26 cellular contexts compared by ENCODE assay signal in genomic region chr19:39057615-39058014, GRCh38. TPM values are rescaled to one million over a fixed set of nuclear protein-coding genes. Genes with fewer than 3 reads are reported as not detected.
A peak's percentile ranks its signal among the peaks of the same experiment; 100 is the strongest.
DNase-seq lines count a peak whose midpoint lies in the region; TF ChIP-seq lines count a peak whose summit lies in the region.
"Had no signal": no experiment of that assay in that cellular context is flagged by ENCODE, and none has a peak within 500 bp of the region (broad histone marks: within the 10 kb centered on the region; RNA-seq: fewer than 3 reads in every experiment).

No MANE protein-coding gene starts in this region.

- no peaks in the 10 kb centered on the region for H3K36me3 Mint-ChIP-seq in activated CD4-positive, alpha-beta memory T cell treated with anti-CD3 and anti-CD28 coated beads for 36 hours
- no peaks in the 10 kb centered on the region for H3K36me3 Mint-ChIP-seq in MCF 10A (ENCODE audit: insufficient read depth, unreplicated experiment)
- no peaks in the 10 kb centered on the region for H3K36me3 Mint-ChIP-seq in activated T-helper 1 cell treated with anti-CD3 and anti-CD28 coated beads, Interleukin-12 subunit alpha, Interleukin-12 subunit beta, Interleukin-2, Interleukin-4 antibody, amounts not matched to agents 30 ng/mL and 10 ng/mL and 1 ng/mL, durations not matched to agents 14 hours and 24 hours and 36 hours (ENCODE audit: low read depth)
- H3K36me3 Mint-ChIP-seq: CD4-positive, CD25-positive, alpha-beta regulatory T cell had no signal

- POLR2A ChIA-PET in activated CD4-positive, alpha-beta memory T cell treated with anti-CD3 and anti-CD28 coated beads for 36 hours (lab: Charles Lee), result no interaction called here
- POLR2A ChIA-PET in MCF 10A (lab: Yijun Ruan, JAX), result interaction anchor here (0.6 kb wide), 1 partner anchor 72 kb away, joined by 3 read pairs; no protein-coding TSS in a partner anchor

- intact Hi-C loops in activated CD4-positive, alpha-beta memory T cell treated with anti-CD3 and anti-CD28 coated beads for 36 hours (cut with micrococcal nuclease), result no loop called here
- intact Hi-C loops in MCF 10A (cut with micrococcal nuclease), result no loop called here
- intact Hi-C loops in activated T-helper 1 cell treated with anti-CD3 and anti-CD28 coated beads, Interleukin-12 subunit alpha, Interleukin-12 subunit beta, Interleukin-2, Interleukin-4 antibody, amounts not matched to agents 30 ng/mL and 10 ng/mL and 1 ng/mL, durations not matched to agents 14 hours and 24 hours and 36 hours (cut with micrococcal nuclease), result no loop called here

- H3K27ac Mint-ChIP-seq in activated CD4-positive, alpha-beta memory T cell treated with anti-CD3 and anti-CD28 coated beads for 36 hours, result no peak overlapping the region
- no peak overlapping the region for H3K27ac Mint-ChIP-seq in MCF 10A (ENCODE audit: low read depth, unreplicated experiment)
- H3K27ac Mint-ChIP-seq in activated T-helper 1 cell treated with anti-CD3 and anti-CD28 coated beads, Interleukin-12 subunit alpha, Interleukin-12 subunit beta, Interleukin-2, Interleukin-4 antibody, amounts not matched to agents 30 ng/mL and 10 ng/mL and 1 ng/mL, durations not matched to agents 14 hours and 24 hours and 36 hours, result no peak overlapping the region
- H3K27ac Mint-ChIP-seq: CD4-positive, CD25-positive, alpha-beta regulatory T cell; GM23338 had no signal

- H3K4me1 Mint-ChIP-seq in activated CD4-positive, alpha-beta memory T cell treated with anti-CD3 and anti-CD28 coated beads for 36 hours (ENCODE audit: low read depth), result peaks cover 7% of the 10 kb centered on the region
- H3K4me1 Mint-ChIP-seq in MCF 10A (ENCODE audit: insufficient read depth, unreplicated experiment), result no peaks in the 10 kb centered on the region
- H3K4me1 Mint-ChIP-seq in activated T-helper 1 cell treated with anti-CD3 and anti-CD28 coated beads, Interleukin-12 subunit alpha, Interleukin-12 subunit beta, Interleukin-2, Interleukin-4 antibody, amounts not matched to agents 30 ng/mL and 10 ng/mL and 1 ng/mL, durations not matched to agents 14 hours and 24 hours and 36 hours (ENCODE audit: low read depth), result peaks cover 5% of the 10 kb centered on the region
- H3K4me1 Mint-ChIP-seq: GM23338 had no signal

- TF ChIP-seq CTCF in MCF 10A (IDR thresholded peaks at IDR 0.05; ENCODE audit: unreplicated experiment), result no peak

- H3K27ac ChIP-seq in epithelial cell of prostate (peak overlapping the region; percentile 24), substantia nigra (ENCODE audit: low read depth, low read length, poor library complexity, severe bottlenecking) (no peak overlapping the region)
- H3K27ac ChIP-seq: BLaER1, SJSA1 had no signal

- H3K4me3 Mint-ChIP-seq in activated CD4-positive, alpha-beta memory T cell treated with anti-CD3 and anti-CD28 coated beads for 36 hours, result no peak overlapping the region
- no peak overlapping the region for H3K4me3 Mint-ChIP-seq in MCF 10A (ENCODE audit: unreplicated experiment)
- no peak overlapping the region for H3K4me3 Mint-ChIP-seq in activated T-helper 1 cell treated with anti-CD3 and anti-CD28 coated beads, Interleukin-12 subunit alpha, Interleukin-12 subunit beta, Interleukin-2, Interleukin-4 antibody, amounts not matched to agents 30 ng/mL and 10 ng/mL and 1 ng/mL, durations not matched to agents 14 hours and 24 hours and 36 hours
- H3K4me3 Mint-ChIP-seq: CD4-positive, CD25-positive, alpha-beta regulatory T cell; GM23338 had no signal

- CTCF ChIA-PET in activated CD4-positive, alpha-beta memory T cell treated with anti-CD3 and anti-CD28 coated beads for 36 hours (lab: Charles Lee), result no interaction called here
- CTCF ChIA-PET in MCF 10A (lab: Yijun Ruan, JAX), result no interaction called here

- BruUV-seq in MCF 10A (replicated peaks; lab: Mats Ljungman, UMichigan), result no TSS peak

- H3K9me3 Mint-ChIP-seq in activated CD4-positive, alpha-beta memory T cell treated with anti-CD3 and anti-CD28 coated beads for 36 hours, result no peaks in the 10 kb centered on the region
- peaks cover 7% of the 10 kb centered on the region for H3K9me3 Mint-ChIP-seq in MCF 10A (ENCODE audit: unreplicated experiment)
- H3K9me3 Mint-ChIP-seq in activated T-helper 1 cell treated with anti-CD3 and anti-CD28 coated beads, Interleukin-12 subunit alpha, Interleukin-12 subunit beta, Interleukin-2, Interleukin-4 antibody, amounts not matched to agents 30 ng/mL and 10 ng/mL and 1 ng/mL, durations not matched to agents 14 hours and 24 hours and 36 hours, result no peaks in the 10 kb centered on the region

- H3K27me3 Mint-ChIP-seq in activated CD4-positive, alpha-beta memory T cell treated with anti-CD3 and anti-CD28 coated beads for 36 hours, result no peaks in the 10 kb centered on the region
- no peaks in the 10 kb centered on the region for H3K27me3 Mint-ChIP-seq in MCF 10A (ENCODE audit: insufficient read depth, unreplicated experiment)
- H3K27me3 Mint-ChIP-seq in activated T-helper 1 cell treated with anti-CD3 and anti-CD28 coated beads, Interleukin-12 subunit alpha, Interleukin-12 subunit beta, Interleukin-2, Interleukin-4 antibody, amounts not matched to agents 30 ng/mL and 10 ng/mL and 1 ng/mL, durations not matched to agents 14 hours and 24 hours and 36 hours (ENCODE audit: insufficient read depth), result no peaks in the 10 kb centered on the region

- peak; percentile 49 for DNase-seq in HT-29 (ENCODE audit: low spot score)
- DNase-seq in SW480 (ENCODE audit: low spot score), result peak; percentile 34
- no peak for DNase-seq in epithelial cell of prostate (ENCODE audit: low read depth, low spot score)
- DNase-seq in kidney tubule cell (ENCODE audit: low spot score), result peak; percentile 41
- DNase-seq in substantia nigra (lab: John Stamatoyannopoulos, UW), result no peak
- DNase-seq in activated CD4-positive, alpha-beta memory T cell treated with anti-CD3 and anti-CD28 coated beads for 36 hours, result no peak
- no peak for DNase-seq in MCF 10A (ENCODE audit: unreplicated experiment)
- no peak for DNase-seq in activated T-helper 1 cell treated with anti-CD3 and anti-CD28 coated beads, Interleukin-12 subunit alpha, Interleukin-12 subunit beta, Interleukin-2, Interleukin-4 antibody, amounts not matched to agents 30 ng/mL and 10 ng/mL and 1 ng/mL, durations not matched to agents 14 hours and 24 hours and 36 hours (ENCODE audit: low spot score)
- DNase-seq: CD4-positive, CD25-positive, alpha-beta regulatory T cell; DMS153; DND-41; Kasumi-1; NCI-H1105 treated with DMSO at 0.1 percent for 48 hours; NCI-H146; NCI-H1930; NCI-H2107; NCI-H446; NCI-H524 treated with DMSO at 0.1 percent for 48 hours; NCI-H774; PC-3; Right ventricle myocardium superior; RPMI8226 had no signal

RNA-seq across cellular contexts. Expression of gene FBXO27, which starts 25.3 kb away (rescaled TPM):
- not detected in 2 replicates for total RNA-seq in HT-29 (2014; rRNA removed; shearing (Covaris generic))
- 1 to 10 TPM; 2.2 to 2.4 TPM for total RNA-seq in activated CD4-positive, alpha-beta memory T cell treated with anti-CD3 and anti-CD28 coated beads for 36 hours
- 0.28 TPM in 1 of 2 replicates, not detected in the other for total RNA-seq in MCF 10A (2022)
- 0.12 and 0.54 TPM in 2 replicates for total RNA-seq in activated T-helper 1 cell treated with anti-CD3 and anti-CD28 coated beads, Interleukin-12 subunit alpha, Interleukin-12 subunit beta, Interleukin-2, Interleukin-4 antibody, amounts not matched to agents 30 ng/mL and 10 ng/mL and 1 ng/mL, durations not matched to agents 14 hours and 24 hours and 36 hours

RNA-seq across cellular contexts. Expression of gene ACP7, which starts 26.6 kb away (rescaled TPM):
- total RNA-seq in HT-29 (2014; rRNA removed; shearing (Covaris generic)), result not detected in 2 replicates
- under 1 TPM; 0.15 to 0.31 TPM for total RNA-seq in activated CD4-positive, alpha-beta memory T cell treated with anti-CD3 and anti-CD28 coated beads for 36 hours
- not detected in 2 replicates for total RNA-seq in MCF 10A (2022)
- total RNA-seq in activated T-helper 1 cell treated with anti-CD3 and anti-CD28 coated beads, Interleukin-12 subunit alpha, Interleukin-12 subunit beta, Interleukin-2, Interleukin-4 antibody, amounts not matched to agents 30 ng/mL and 10 ng/mL and 1 ng/mL, durations not matched to agents 14 hours and 24 hours and 36 hours, result 0.10 TPM in 1 of 2 replicates, not detected in the other
- total RNA-seq: CD4-positive, CD25-positive, alpha-beta regulatory T cell; HepG2; Right ventricle myocardium superior; SJSA1 had no signal

Comparison
In these comparisons a context has a peak if more than half of its experiments do, and no peak if none do; other contexts are left out.
1. DNase-seq: peak in HT-29 (single experiment), SW480 (single experiment) and kidney tubule cell (single experiment); none in epithelial cell of prostate (single experiment), substantia nigra (0 of 49), activated CD4-positive, alpha-beta memory T cell treated with anti-CD3 and anti-CD28 coated beads for 36 hours (single experiment), MCF 10A (single experiment) and activated T-helper 1 cell treated with anti-CD3 and anti-CD28 coated beads, Interleukin-12 subunit alpha, Interleukin-12 subunit beta, Interleukin-2, Interleukin-4 antibody, amounts not matched to agents 30 ng/mL and 10 ng/mL and 1 ng/mL, durations not matched to agents 14 hours and 24 hours and 36 hours (single experiment).